In genomic region chr10:118952493-118953295, GRCh38 we compare ENCODE assay signal across 19 cellular contexts.
"Had no signal": no experiment of that assay in that cellular context is flagged by ENCODE, and none has a peak within 500 bp of the region (broad histone marks: within the 10 kb centered on the region; RNA-seq: fewer than 3 reads in every experiment).

No MANE protein-coding gene starts in this region.

- H3K36me3 ChIP-seq: adrenal gland, gastrocnemius medialis, left lung, upper lobe of left lung had no signal

- H3K9me3 Mint-ChIP-seq: activated CD4-positive, alpha-beta memory T cell treated with anti-CD3 and anti-CD28 coated beads for 36 hours; T-helper 2 cell treated with Interferon-gamma antibody and Interleukin-4, amounts not matched to agents 5 μg/mL and 100 μg/mL, for 36 hours; WTC11 had no signal

- H3K4me1 Mint-ChIP-seq: naive B cell had no signal

- H3K4me3 ChIP-seq: adrenal gland, gastrocnemius medialis, left lung, upper lobe of left lung had no signal

- H3K4me1 ChIP-seq: left lung, parathyroid adenoma, upper lobe of left lung had no signal

- H3K27me3 ChIP-seq: adrenal gland, gastrocnemius medialis, left lung, upper lobe of left lung had no signal

- H3K27ac Mint-ChIP-seq: activated CD4-positive, alpha-beta memory T cell treated with anti-CD3 and anti-CD28 coated beads for 36 hours; naive B cell; T-helper 2 cell treated with Interferon-gamma antibody and Interleukin-4, amounts not matched to agents 5 μg/mL and 100 μg/mL, for 36 hours; WTC11 had no signal

- H3K36me3 Mint-ChIP-seq: activated CD4-positive, alpha-beta memory T cell treated with anti-CD3 and anti-CD28 coated beads for 36 hours; naive B cell; WTC11 had no signal

- H3K4me3 Mint-ChIP-seq: activated CD4-positive, alpha-beta memory T cell treated with anti-CD3 and anti-CD28 coated beads for 36 hours; naive B cell; T-helper 2 cell treated with Interferon-gamma antibody and Interleukin-4, amounts not matched to agents 5 μg/mL and 100 μg/mL, for 36 hours; WTC11 had no signal

- DNase-seq: activated CD4-positive, alpha-beta memory T cell treated with anti-CD3 and anti-CD28 coated beads for 36 hours; activated CD4-positive, alpha-beta T cell treated with anti-CD3 and anti-CD28 coated beads for 4 hours; activated effector memory CD4-positive, alpha-beta T cell treated with Interleukin-2 at 50 U/mL for 16 hours; activated naive CD4-positive, alpha-beta T cell treated with anti-CD3 and anti-CD28 coated beads, Interleukin-2, amount 50 U/mL, for 16 hours; activated T-cell treated with anti-CD3 and anti-CD28 coated beads, Interleukin-2, amount 50 U/mL, for 48 hours; cerebellar nuclear complex; cortex of kidney; gastrocnemius medialis; kidney; left lung; naive B cell; SK-N-SH; stimulated activated CD8-positive, alpha-beta memory T cell treated with anti-CD3 and anti-CD28 coated beads, Interleukin-4, amount 100 ng/mL, for 48 hours; stimulated activated naive CD4-positive, alpha-beta T cell treated with Interleukin-2 at 50 U/mL for 16 hours; upper lobe of left lung had no signal

- H3K9me3 ChIP-seq: adrenal gland, gastrocnemius medialis, left lung, SK-N-SH, upper lobe of left lung had no signal

- ATAC-seq: gastrocnemius medialis, left lung, WTC11 had no signal
